Comparison of ENCODE assay signal across 8 cellular contexts in the genomic region with DNA sequence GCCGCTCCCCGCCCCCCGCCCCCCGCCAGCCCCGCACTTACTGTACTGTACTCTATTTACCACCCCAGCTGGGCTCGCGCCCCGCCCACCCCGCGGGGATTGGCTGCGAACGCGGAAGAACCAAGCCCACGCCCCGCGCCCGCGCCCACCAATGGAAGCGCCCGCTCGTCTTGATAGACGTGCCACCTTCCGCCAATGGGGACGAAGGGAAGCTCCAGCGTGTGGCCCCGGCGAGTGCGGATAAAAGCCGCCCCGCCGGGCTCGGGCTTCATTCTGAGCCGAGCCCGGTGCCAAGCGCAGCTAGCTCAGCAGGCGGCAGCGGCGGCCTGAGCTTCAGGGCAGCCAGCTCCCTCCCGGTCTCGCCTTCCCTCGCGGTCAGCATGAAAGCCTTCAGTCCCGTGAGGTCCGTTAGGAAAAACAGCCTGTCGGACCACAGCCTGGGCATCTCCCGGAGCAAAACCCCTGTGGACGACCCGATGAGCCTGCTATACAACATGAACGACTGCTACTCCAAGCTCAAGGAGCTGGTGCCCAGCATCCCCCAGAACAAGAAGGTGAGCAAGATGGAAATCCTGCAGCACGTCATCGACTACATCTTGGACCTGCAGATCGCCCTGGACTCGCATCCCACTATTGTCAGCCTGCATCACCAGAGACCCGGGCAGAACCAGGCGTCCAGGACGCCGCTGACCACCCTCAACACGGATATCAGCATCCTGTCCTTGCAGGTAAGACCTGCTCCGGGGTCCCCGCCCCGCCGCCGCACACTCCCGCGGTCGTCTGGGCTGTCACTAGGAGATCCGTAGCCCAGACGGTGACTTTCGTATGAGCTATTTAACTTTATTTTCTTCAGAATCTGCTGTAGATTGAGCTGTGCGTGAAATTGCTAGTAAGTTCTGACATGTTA. TPM values are rescaled to one million over a fixed set of nuclear protein-coding genes. Genes with fewer than 3 reads are reported as not detected.
DNase-seq lines count a peak whose midpoint lies in the region; ATAC-seq and TF ChIP-seq lines count a peak whose summit lies in the region.

A gene with protein sequence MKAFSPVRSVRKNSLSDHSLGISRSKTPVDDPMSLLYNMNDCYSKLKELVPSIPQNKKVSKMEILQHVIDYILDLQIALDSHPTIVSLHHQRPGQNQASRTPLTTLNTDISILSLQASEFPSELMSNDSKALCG (plus strand): TSS at position 271 of the 907 bp plus-strand sequence. CDS start 110 bp downstream, at position 381.

- in situ Hi-C loops in transverse colon (cut with MboI; ENCODE audit: low pct_ligation_motif_present in 1 of 4, low pct_unique_long_range_greater_than_20kb in 1 of 4, low sequenced_read_pairs in 3 of 4): loop anchor here in 2 of 4 donors (10.0 kb wide), 1 partner anchor 1257 kb away; no protein-coding TSS in a partner anchor

- peaks cover 23 to 32% of the 10 kb centered on the region in 2 donors for H3K4me1 ChIP-seq in adrenal gland (replicated peaks in 1 of 2)
- peaks cover 13 to 45% (median 37%) of the 10 kb centered on the region in 4 donors for H3K4me1 ChIP-seq in transverse colon

- intact Hi-C loops in T-helper 1 cell treated with Interleukin-12 subunit alpha and Interleukin-12 subunit beta and Interleukin-4 antibody, amounts not matched to agents 30 ng/mL and 1 ng/mL, for 36 hours (cut with micrococcal nuclease): loop anchor here (1.0 to 5.0 kb wide), 27 partner anchors 74 to 1855 kb away; a partner anchor contains a TSS
- intact Hi-C loops in adrenal gland (cut with DNase I) (loop anchor here in 1 of 2 donors (10.0 kb wide), 1 partner anchor 167 kb away; no protein-coding TSS in a partner anchor), cardiac septum (cut with DNase I) (loop anchor here (10.0 kb wide), 3 partner anchors 247 to 837 kb away; no protein-coding TSS in a partner anchor), transverse colon (cut with DNase I; ENCODE audit: low total_unique reads) (loop anchor here (10.0 kb wide), 1 partner anchor 1477 kb away; no protein-coding TSS in a partner anchor)

- TF ChIP-seq CTCF in adrenal gland (IDR thresholded peaks at IDR 0.05) (peak in 1 of 6 experiments; percentile 19), transverse colon (IDR thresholded peaks at IDR 0.05) (no peak)

- WGBS in adrenal gland, 4 donors: 0 to 2% (median 1%) methylated on average over 17 to 67 of the region's 70 CpGs
- WGBS in transverse colon (ENCODE audit: low coverage in 1 of 2), 2 donors: 0 to 1% methylated on average over 3 to 55 of the region's 70 CpGs

- H3K36me3 ChIP-seq in adrenal gland (replicated peaks in 1 of 2) (no peaks in the 10 kb centered on the region), transverse colon (no peaks in the 10 kb centered on the region)

- H3K4me3 ChIP-seq in adrenal gland: peak within 1 kb of the TSS; percentile 70 to 100 (median 82)
- H3K4me3 ChIP-seq in transverse colon: peak within 1 kb of the TSS; percentile 53 to 88 (median 74)

- TF ChIP-seq POLR2A in GM15510 (IDR thresholded peaks at IDR 0.05; ENCODE audit: borderline replicate concordance, extremely low read depth, insufficient read length): peak; percentile 99
- TF ChIP-seq POLR2A in adrenal gland (IDR thresholded peaks at IDR 0.05): peak; percentile 100
- TF ChIP-seq POLR2A in transverse colon (IDR thresholded peaks at IDR 0.05): peak; percentile 100

- H3K27me3 ChIP-seq in adrenal gland: no peaks in the 10 kb centered on the region
- H3K27me3 ChIP-seq in transverse colon: no peaks in the 10 kb centered on the region

- H3K27ac ChIP-seq in adrenal gland (peak within 1 kb of the TSS; percentile 74 to 97 (median 95)), transverse colon (peak within 1 kb of the TSS; percentile 93 to 100 (median 96))

- H3K9me3 ChIP-seq in adrenal gland (replicated peaks in 1 of 3) (no peaks in the 10 kb centered on the region), transverse colon (no peaks in the 10 kb centered on the region)

- no peak for TF ChIP-seq EP300 in transverse colon (IDR thresholded peaks at IDR 0.05; ENCODE audit: low read depth)

- DNase-seq in NCI-H1694 (lab: John Stamatoyannopoulos, UW) (peak; percentile 99), adrenal gland (peak; percentile 99 to 100 (median 99)), cardiac septum (ENCODE audit: low spot score) (peak; percentile 99), pons (ENCODE audit: low spot score) (peak; percentile 99), transverse colon (peak; percentile 99)

- peak; percentile 57 for ATAC-seq in HG02884 (IDR thresholded peaks at IDR 0.05; ENCODE audit: unreplicated experiment)

RNA-seq across cellular contexts. Expression of the gene that starts here (rescaled TPM):
- total RNA-seq in T-helper 1 cell treated with Interleukin-12 subunit alpha and Interleukin-12 subunit beta and Interleukin-4 antibody, amounts not matched to agents 30 ng/mL and 1 ng/mL, for 36 hours: 228 and 240 TPM in 2 replicates
- total RNA-seq in adrenal gland (100 to 1,000 TPM in 7 of 8 donors, 10 to 100 TPM in 1; 80.7 to 468 (median 244) TPM), cardiac septum (35.1 TPM), transverse colon (100 to 1,000 TPM; 329 to 437 (median 382) TPM)
- polyA plus RNA-seq in adrenal gland: 100 to 1,000 TPM in 1 of 3 donors, 10 to 100 TPM in 2; 93.0 to 127 (median 96.0) TPM

Comparison
In these comparisons a context has a peak if more than half of its experiments do, and no peak if none do; other contexts are left out.
1. Peak in every context shown above with its lines: DNase-seq, ATAC-seq, H3K4me3 ChIP-seq and H3K27ac ChIP-seq.